In genomic region chr16:67184453-67185002, GRCh38 we compare ENCODE assay signal across 8 cellular contexts. TPM values are rescaled to one million over a fixed set of nuclear protein-coding genes. Genes with fewer than 3 reads are reported as not detected.
DNase-seq lines count a peak whose midpoint lies in the region; ATAC-seq lines count a peak whose summit lies in the region.

No MANE protein-coding gene starts in this region.

- peaks cover 7% of the 10 kb centered on the region for H3K27me3 Mint-ChIP-seq in activated T-helper 2 cell treated with anti-CD3 and anti-CD28 coated beads, Interferon-gamma antibody, Interleukin-2, Interleukin-4, amounts not matched to agents 10 μg/mL and 5 μg/mL and 100 μg/mL, durations not matched to agents 14 hours and 24 hours and 36 hours (ENCODE audit: low read depth)
- H3K27me3 Mint-ChIP-seq in stimulated activated naive CD8-positive, alpha-beta T cell treated with anti-CD3 and anti-CD28 coated beads, Interleukin-15, Interleukin-2, amounts not matched to agents 100 ng/mL and 50 ng/mL, for 24 hours, result peaks cover 12% of the 10 kb centered on the region

- H3K4me3 Mint-ChIP-seq in activated T-helper 2 cell treated with anti-CD3 and anti-CD28 coated beads, Interferon-gamma antibody, Interleukin-2, Interleukin-4, amounts not matched to agents 10 μg/mL and 5 μg/mL and 100 μg/mL, durations not matched to agents 14 hours and 24 hours and 36 hours (ENCODE audit: low read depth), result peak overlapping the region; percentile 70
- peak overlapping the region; percentile 43 for H3K4me3 Mint-ChIP-seq in stimulated activated naive CD8-positive, alpha-beta T cell treated with anti-CD3 and anti-CD28 coated beads, Interleukin-15, Interleukin-2, amounts not matched to agents 100 ng/mL and 50 ng/mL, for 24 hours

- no peak overlapping the region for H3K27ac Mint-ChIP-seq in activated T-helper 2 cell treated with anti-CD3 and anti-CD28 coated beads, Interferon-gamma antibody, Interleukin-2, Interleukin-4, amounts not matched to agents 10 μg/mL and 5 μg/mL and 100 μg/mL, durations not matched to agents 14 hours and 24 hours and 36 hours
- H3K27ac Mint-ChIP-seq in stimulated activated naive CD8-positive, alpha-beta T cell treated with anti-CD3 and anti-CD28 coated beads, Interleukin-15, Interleukin-2, amounts not matched to agents 100 ng/mL and 50 ng/mL, for 24 hours, result no peak overlapping the region

- H3K9me3 Mint-ChIP-seq in activated T-helper 2 cell treated with anti-CD3 and anti-CD28 coated beads, Interferon-gamma antibody, Interleukin-2, Interleukin-4, amounts not matched to agents 10 μg/mL and 5 μg/mL and 100 μg/mL, durations not matched to agents 14 hours and 24 hours and 36 hours, result no peaks in the 10 kb centered on the region
- H3K9me3 Mint-ChIP-seq in stimulated activated naive CD8-positive, alpha-beta T cell treated with anti-CD3 and anti-CD28 coated beads, Interleukin-15, Interleukin-2, amounts not matched to agents 100 ng/mL and 50 ng/mL, for 24 hours, result no peaks in the 10 kb centered on the region

- H3K36me3 Mint-ChIP-seq in activated T-helper 2 cell treated with anti-CD3 and anti-CD28 coated beads, Interferon-gamma antibody, Interleukin-2, Interleukin-4, amounts not matched to agents 10 μg/mL and 5 μg/mL and 100 μg/mL, durations not matched to agents 14 hours and 24 hours and 36 hours (ENCODE audit: low read depth), result no peaks in the 10 kb centered on the region
- no peaks in the 10 kb centered on the region for H3K36me3 Mint-ChIP-seq in stimulated activated naive CD8-positive, alpha-beta T cell treated with anti-CD3 and anti-CD28 coated beads, Interleukin-15, Interleukin-2, amounts not matched to agents 100 ng/mL and 50 ng/mL, for 24 hours (ENCODE audit: low read depth)

- H3K9me3 ChIP-seq in iPS-18c (ENCODE audit: control insufficient read depth, insufficient read depth, low read length), result no peaks in the 10 kb centered on the region

- peaks cover 9% of the 10 kb centered on the region for H3K4me1 Mint-ChIP-seq in activated T-helper 2 cell treated with anti-CD3 and anti-CD28 coated beads, Interferon-gamma antibody, Interleukin-2, Interleukin-4, amounts not matched to agents 10 μg/mL and 5 μg/mL and 100 μg/mL, durations not matched to agents 14 hours and 24 hours and 36 hours (ENCODE audit: low read depth)
- peaks cover 14% of the 10 kb centered on the region for H3K4me1 Mint-ChIP-seq in stimulated activated naive CD8-positive, alpha-beta T cell treated with anti-CD3 and anti-CD28 coated beads, Interleukin-15, Interleukin-2, amounts not matched to agents 100 ng/mL and 50 ng/mL, for 24 hours (ENCODE audit: low read depth)

- ATAC-seq in HG02642 (IDR thresholded peaks at IDR 0.05; ENCODE audit: poor library complexity, unreplicated experiment), result peak; percentile 9

- intact Hi-C loops in activated T-helper 2 cell treated with anti-CD3 and anti-CD28 coated beads, Interferon-gamma antibody, Interleukin-2, Interleukin-4, amounts not matched to agents 10 μg/mL and 5 μg/mL and 100 μg/mL, durations not matched to agents 14 hours and 24 hours and 36 hours (cut with micrococcal nuclease), result loop anchor here (2.0 to 10.0 kb wide), 7 partner anchors 14 to 238 kb away; partner anchors contain the start of genes B3GNT9, FHOD1, NOL3 and SLC9A5

- peak overlapping the region; percentile 84 for H3K4me3 ChIP-seq in iPS-18c (ENCODE audit: insufficient read depth, low read depth, low read length)

- DNase-seq in COR-L47 (lab: John Stamatoyannopoulos, UW) (peak; percentile 59), NOMO-1 (lab: John Stamatoyannopoulos, UW; ENCODE audit: unreplicated experiment in 2 of 2) (no peak), NCI-H446 treated with DMSO at 0.1 percent for 48 hours (lab: John Stamatoyannopoulos, UW) (no peak), inferior parietal cortex (ENCODE audit: extremely low spot score) (no peak)
- no peak for DNase-seq in activated T-helper 2 cell treated with anti-CD3 and anti-CD28 coated beads, Interferon-gamma antibody, Interleukin-2, Interleukin-4, amounts not matched to agents 10 μg/mL and 5 μg/mL and 100 μg/mL, durations not matched to agents 14 hours and 24 hours and 36 hours (ENCODE audit: low spot score)

RNA-seq across cellular contexts. Expression of gene MATCAP1, which starts 0.8 kb away (rescaled TPM):
- 57.1 and 59.5 TPM in 2 replicates for total RNA-seq in activated T-helper 2 cell treated with anti-CD3 and anti-CD28 coated beads, Interferon-gamma antibody, Interleukin-2, Interleukin-4, amounts not matched to agents 10 μg/mL and 5 μg/mL and 100 μg/mL, durations not matched to agents 14 hours and 24 hours and 36 hours

RNA-seq across cellular contexts. Expression of gene EXOC3L1, which starts 5.4 kb away (rescaled TPM):
- total RNA-seq in activated T-helper 2 cell treated with anti-CD3 and anti-CD28 coated beads, Interferon-gamma antibody, Interleukin-2, Interleukin-4, amounts not matched to agents 10 μg/mL and 5 μg/mL and 100 μg/mL, durations not matched to agents 14 hours and 24 hours and 36 hours, result 0.14 TPM in 1 of 2 replicates, not detected in the other

RNA-seq across cellular contexts. Expression of gene E2F4, which starts 7.4 kb away (rescaled TPM):
- total RNA-seq in activated T-helper 2 cell treated with anti-CD3 and anti-CD28 coated beads, Interferon-gamma antibody, Interleukin-2, Interleukin-4, amounts not matched to agents 10 μg/mL and 5 μg/mL and 100 μg/mL, durations not matched to agents 14 hours and 24 hours and 36 hours, result 132 and 139 TPM in 2 replicates

RNA-seq across cellular contexts. Expression of gene NOL3, which starts 14.2 kb away (rescaled TPM):
- total RNA-seq in activated T-helper 2 cell treated with anti-CD3 and anti-CD28 coated beads, Interferon-gamma antibody, Interleukin-2, Interleukin-4, amounts not matched to agents 10 μg/mL and 5 μg/mL and 100 μg/mL, durations not matched to agents 14 hours and 24 hours and 36 hours, result 27.3 and 30.1 TPM in 2 replicates

RNA-seq across cellular contexts. Expression of gene ELMO3, which starts 14.4 kb away (rescaled TPM):
- total RNA-seq in activated T-helper 2 cell treated with anti-CD3 and anti-CD28 coated beads, Interferon-gamma antibody, Interleukin-2, Interleukin-4, amounts not matched to agents 10 μg/mL and 5 μg/mL and 100 μg/mL, durations not matched to agents 14 hours and 24 hours and 36 hours, result 6.8 and 7.1 TPM in 2 replicates
